In the genomic region with DNA sequence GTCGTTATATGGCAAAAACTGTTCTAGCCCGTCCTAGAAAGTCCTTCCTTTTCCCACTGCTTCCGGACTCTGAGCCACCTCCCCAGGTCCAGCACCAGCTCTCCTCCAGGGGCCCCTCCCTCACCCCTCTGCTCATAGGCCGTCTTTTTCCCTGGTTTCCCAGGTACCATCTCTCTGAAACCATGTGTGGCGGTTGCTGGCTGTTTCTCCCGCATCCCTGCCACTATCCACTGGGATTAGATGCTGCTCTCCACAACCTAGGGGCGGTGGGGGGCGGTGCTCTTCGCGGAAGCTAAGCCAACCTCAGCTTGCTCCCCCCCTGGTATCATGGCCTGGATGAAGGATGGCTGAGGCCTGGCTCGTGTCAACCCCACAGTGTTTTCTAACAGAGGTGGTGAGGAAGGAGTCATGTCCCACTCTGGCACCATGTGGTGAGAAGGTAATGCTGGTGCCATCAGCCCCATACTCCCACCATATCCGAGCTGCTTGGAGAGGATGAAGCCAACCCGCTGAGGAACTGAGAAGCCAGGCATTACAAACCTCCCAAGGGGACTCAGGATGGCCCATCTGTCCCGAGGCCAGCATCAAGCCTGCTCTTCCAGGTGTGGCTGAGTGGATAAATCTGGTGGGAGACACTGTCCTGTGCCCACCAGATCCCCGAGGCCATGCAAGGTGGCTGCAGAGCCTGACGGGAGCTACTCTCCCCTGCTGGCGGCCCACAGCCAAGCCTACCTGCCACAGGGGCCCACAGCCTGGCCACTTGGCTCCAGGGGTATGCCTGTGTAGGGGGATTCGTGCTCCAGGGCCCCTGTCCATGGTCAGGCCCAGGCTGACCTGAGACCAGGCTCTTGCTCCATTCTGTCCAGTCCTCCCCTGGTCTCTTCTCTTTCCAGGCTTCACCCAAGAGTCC, we compare ENCODE assay signal across 30 cellular contexts. TPM values are rescaled to one million over a fixed set of nuclear protein-coding genes. Genes with fewer than 3 reads are reported as not detected.
DNase-seq lines count a peak whose midpoint lies in the region; ATAC-seq and TF ChIP-seq lines count a peak whose summit lies in the region.
"Had no signal": no experiment of that assay in that cellular context is flagged by ENCODE, and none has a peak within 500 bp of the region (broad histone marks: within the 10 kb centered on the region; RNA-seq: fewer than 3 reads in every experiment).

No MANE protein-coding gene starts in this region.

- peaks cover 0 to 7% (median 6%) of the 10 kb centered on the region in 3 donors for H3K27me3 Mint-ChIP-seq in CD14-positive monocyte (ENCODE audit: low read depth in 3 of 3)
- no peaks in the 10 kb centered on the region for H3K27me3 Mint-ChIP-seq in activated CD4-positive, alpha-beta memory T cell treated with anti-CD3 and anti-CD28 coated beads, Interleukin-2, amount 10 ng/mL, durations not matched to agents 7 days and 5 days
- no peaks in the 10 kb centered on the region for H3K27me3 Mint-ChIP-seq in T-helper 2 cell treated with Interferon-gamma antibody and Interleukin-4, amounts not matched to agents 5 μg/mL and 100 μg/mL, for 36 hours (ENCODE audit: low read depth)
- H3K27me3 Mint-ChIP-seq in naive thymus-derived CD4-positive, alpha-beta T cell = no peaks in the 10 kb centered on the region
- H3K27me3 Mint-ChIP-seq: activated CD4-positive, alpha-beta T cell treated with anti-CD3 and anti-CD28 coated beads, Interleukin-2, amount 10 ng/mL, durations not matched to agents 7 days and 5 days; B cell; CD8-positive, alpha-beta memory T cell; stimulated activated memory B cell treated with anti-CD40 and anti-IgM and Interleukin-4, amounts not matched to agents 10 μg/mL and 1 μg/mL and 100 μg/mL, for 72 hours had no signal

- intact Hi-C loops in CD14-positive monocyte (cut with micrococcal nuclease) (no loop called here), gastrocnemius medialis (cut with DNase I; ENCODE audit: low total_unique reads) (no loop called here)
- intact Hi-C loops in naive thymus-derived CD4-positive, alpha-beta T cell (cut with micrococcal nuclease) = no loop called here

- in situ Hi-C loops in gastrocnemius medialis (cut with MboI; ENCODE audit: low sequenced_read_pairs in 4 of 4) = no loop called here

- H3K27me3 ChIP-seq in gastrocnemius medialis = no peaks in the 10 kb centered on the region
- H3K27me3 ChIP-seq in naive thymus-derived CD4-positive, alpha-beta T cell (ENCODE audit: control insufficient read depth in 2 of 2, insufficient read depth in 2 of 2, low read length in 2 of 2) = no peaks in the 10 kb centered on the region
- H3K27me3 ChIP-seq: esophagus muscularis mucosa, foreskin keratinocyte, left lung, pancreas, right atrium auricular region had no signal

- no peaks in the 10 kb centered on the region for H3K36me3 Mint-ChIP-seq in CD14-positive monocyte
- no peaks in the 10 kb centered on the region for H3K36me3 Mint-ChIP-seq in activated CD4-positive, alpha-beta memory T cell treated with anti-CD3 and anti-CD28 coated beads, Interleukin-2, amount 10 ng/mL, durations not matched to agents 7 days and 5 days (ENCODE audit: low read depth)
- H3K36me3 Mint-ChIP-seq in T-helper 2 cell treated with Interferon-gamma antibody and Interleukin-4, amounts not matched to agents 5 μg/mL and 100 μg/mL, for 36 hours (ENCODE audit: low read depth) = no peaks in the 10 kb centered on the region
- H3K36me3 Mint-ChIP-seq in naive thymus-derived CD4-positive, alpha-beta T cell = no peaks in the 10 kb centered on the region
- H3K36me3 Mint-ChIP-seq: activated naive CD4-positive, alpha-beta T cell treated with anti-CD3 and anti-CD28 coated beads, Interleukin-2, amount 50 U/mL, for 72 hours; CD8-positive, alpha-beta memory T cell; stimulated activated memory B cell treated with anti-CD40 and anti-IgM and Interleukin-4, amounts not matched to agents 10 μg/mL and 1 μg/mL and 100 μg/mL, for 72 hours had no signal

- no peak for ATAC-seq in gastrocnemius medialis
- ATAC-seq in naive thymus-derived CD4-positive, alpha-beta T cell = no peak
- ATAC-seq: activated naive CD4-positive, alpha-beta T cell treated with anti-CD3 and anti-CD28 coated beads, Interleukin-2, amount 50 U/mL, for 72 hours; foreskin keratinocyte; left lung; pancreas; PC-3; stimulated activated memory B cell treated with anti-CD40 and anti-IgM and Interleukin-4, amounts not matched to agents 10 μg/mL and 1 μg/mL and 100 μg/mL, for 72 hours had no signal

- no peak for TF ChIP-seq CTCF in CD14-positive monocyte (IDR thresholded peaks at IDR 0.05)
- TF ChIP-seq CTCF in gastrocnemius medialis (IDR thresholded peaks at IDR 0.05 in 4 of 5, conservative IDR thresholded peaks at IDR 0.05 in 1 of 5) = no peak

- CTCF ChIA-PET in activated CD4-positive, alpha-beta memory T cell treated with anti-CD3 and anti-CD28 coated beads, Interleukin-2, amount 10 ng/mL, durations not matched to agents 7 days and 5 days (lab: Charles Lee) = no interaction called here
- CTCF ChIA-PET in naive thymus-derived CD4-positive, alpha-beta T cell (lab: Charles Lee) = no interaction called here

- H3K4me1 ChIP-seq in gastrocnemius medialis = no peaks in the 10 kb centered on the region
- H3K4me1 ChIP-seq in naive thymus-derived CD4-positive, alpha-beta T cell (ENCODE audit: control insufficient read depth in 2 of 2, insufficient read depth in 2 of 2, low read length in 2 of 2) = no peaks in the 10 kb centered on the region
- H3K4me1 ChIP-seq: esophagus muscularis mucosa, foreskin keratinocyte, left lung, pancreas, right atrium auricular region had no signal

- no peaks in the 10 kb centered on the region for H3K9me3 Mint-ChIP-seq in CD14-positive monocyte
- H3K9me3 Mint-ChIP-seq in activated CD4-positive, alpha-beta memory T cell treated with anti-CD3 and anti-CD28 coated beads, Interleukin-2, amount 10 ng/mL, durations not matched to agents 7 days and 5 days = no peaks in the 10 kb centered on the region
- no peaks in the 10 kb centered on the region for H3K9me3 Mint-ChIP-seq in T-helper 2 cell treated with Interferon-gamma antibody and Interleukin-4, amounts not matched to agents 5 μg/mL and 100 μg/mL, for 36 hours
- no peaks in the 10 kb centered on the region for H3K9me3 Mint-ChIP-seq in naive thymus-derived CD4-positive, alpha-beta T cell
- H3K9me3 Mint-ChIP-seq: activated CD4-positive, alpha-beta T cell treated with anti-CD3 and anti-CD28 coated beads, Interleukin-2, amount 10 ng/mL, durations not matched to agents 7 days and 5 days; activated naive CD4-positive, alpha-beta T cell treated with anti-CD3 and anti-CD28 coated beads, Interleukin-2, amount 50 U/mL, for 72 hours; CD8-positive, alpha-beta memory T cell; HFFc6; stimulated activated memory B cell treated with anti-CD40 and anti-IgM and Interleukin-4, amounts not matched to agents 10 μg/mL and 1 μg/mL and 100 μg/mL, for 72 hours had no signal

- peaks cover 0 to 20% of the 10 kb centered on the region in 2 donors for H3K36me3 ChIP-seq in gastrocnemius medialis
- H3K36me3 ChIP-seq in naive thymus-derived CD4-positive, alpha-beta T cell (ENCODE audit: control insufficient read depth in 2 of 3, insufficient read depth in 3 of 3, low read length in 3 of 3) = no peaks in the 10 kb centered on the region
- H3K36me3 ChIP-seq: left lung, right atrium auricular region, WERI-Rb-1 had no signal

- H3K27ac ChIP-seq in gastrocnemius medialis = no peak overlapping the region
- no peak overlapping the region for H3K27ac ChIP-seq in naive thymus-derived CD4-positive, alpha-beta T cell (ENCODE audit: low read depth, low read length)
- H3K27ac ChIP-seq: esophagus muscularis mucosa, foreskin keratinocyte, GM23248, KMS-11, left lung, pancreas, right atrium auricular region, WERI-Rb-1 had no signal

- no peak for TF ChIP-seq POLR2A in gastrocnemius medialis (IDR thresholded peaks at IDR 0.05)

- POLR2A ChIA-PET in activated CD4-positive, alpha-beta memory T cell treated with anti-CD3 and anti-CD28 coated beads, Interleukin-2, amount 10 ng/mL, durations not matched to agents 7 days and 5 days (lab: Charles Lee) = no interaction called here
- POLR2A ChIA-PET in naive thymus-derived CD4-positive, alpha-beta T cell (lab: Charles Lee) = no interaction called here

- no peaks in the 10 kb centered on the region for H3K9me3 ChIP-seq in gastrocnemius medialis
- no peaks in the 10 kb centered on the region for H3K9me3 ChIP-seq in naive thymus-derived CD4-positive, alpha-beta T cell (ENCODE audit: control insufficient read depth in 2 of 3, low read length in 3 of 3)
- H3K9me3 ChIP-seq: esophagus muscularis mucosa, left lung, pancreas, right atrium auricular region had no signal

- DNase-seq in CD14-positive monocyte (ENCODE audit: low spot score) (peak; percentile 19), mesenteric fat pad (ENCODE audit: low spot score) (peak; percentile 60), gastrocnemius medialis (peak; percentile 1 to 8), NCI-H2227 treated with DMSO at 0.1 percent for 48 hours (lab: John Stamatoyannopoulos, UW) (no peak), NCI-H1105 (lab: John Stamatoyannopoulos, UW) (no peak)
- DNase-seq in activated CD4-positive, alpha-beta memory T cell treated with anti-CD3 and anti-CD28 coated beads, Interleukin-2, amount 10 ng/mL, durations not matched to agents 7 days and 5 days = peak; percentile 9
- DNase-seq in T-helper 2 cell treated with Interferon-gamma antibody and Interleukin-4, amounts not matched to agents 5 μg/mL and 100 μg/mL, for 36 hours (ENCODE audit: low spot score) = no peak
- no peak for DNase-seq in naive thymus-derived CD4-positive, alpha-beta T cell
- DNase-seq: activated CD4-positive, alpha-beta T cell treated with anti-CD3 and anti-CD28 coated beads, Interleukin-2, amount 10 ng/mL, durations not matched to agents 7 days and 5 days; cortex of kidney; DMS 273 treated with DMSO at 0.1 percent for 48 hours; foreskin keratinocyte; GM23248; HFFc6; NCI-H1436 treated with DMSO at 0.1 percent for 48 hours; NCI-H510A treated with DMSO at 0.1 percent for 48 hours; NK-92 treated with Interleukin-12 subunit alpha and Interleukin-12 subunit beta, amount 100 ng/mL, for 24 hours; PC-3; SHP77; stimulated activated CD4-positive, alpha-beta T cell treated with anti-CD3 and anti-CD28 coated beads, Interleukin-4, amount 100 ng/mL, for 4 hours; WERI-Rb-1 had no signal

- no peak overlapping the region for H3K4me3 Mint-ChIP-seq in CD14-positive monocyte
- H3K4me3 Mint-ChIP-seq in activated CD4-positive, alpha-beta memory T cell treated with anti-CD3 and anti-CD28 coated beads, Interleukin-2, amount 10 ng/mL, durations not matched to agents 7 days and 5 days = no peak overlapping the region
- no peak overlapping the region for H3K4me3 Mint-ChIP-seq in T-helper 2 cell treated with Interferon-gamma antibody and Interleukin-4, amounts not matched to agents 5 μg/mL and 100 μg/mL, for 36 hours
- H3K4me3 Mint-ChIP-seq in naive thymus-derived CD4-positive, alpha-beta T cell = no peak overlapping the region
- H3K4me3 Mint-ChIP-seq: activated CD4-positive, alpha-beta T cell treated with anti-CD3 and anti-CD28 coated beads, Interleukin-2, amount 10 ng/mL, durations not matched to agents 7 days and 5 days; B cell; CD8-positive, alpha-beta memory T cell; HFFc6; stimulated activated memory B cell treated with anti-CD40 and anti-IgM and Interleukin-4, amounts not matched to agents 10 μg/mL and 1 μg/mL and 100 μg/mL, for 72 hours had no signal

- no peak overlapping the region for H3K27ac Mint-ChIP-seq in CD14-positive monocyte
- no peak overlapping the region for H3K27ac Mint-ChIP-seq in activated CD4-positive, alpha-beta memory T cell treated with anti-CD3 and anti-CD28 coated beads, Interleukin-2, amount 10 ng/mL, durations not matched to agents 7 days and 5 days
- H3K27ac Mint-ChIP-seq in T-helper 2 cell treated with Interferon-gamma antibody and Interleukin-4, amounts not matched to agents 5 μg/mL and 100 μg/mL, for 36 hours = no peak overlapping the region
- H3K27ac Mint-ChIP-seq in naive thymus-derived CD4-positive, alpha-beta T cell = no peak overlapping the region
- H3K27ac Mint-ChIP-seq: activated CD4-positive, alpha-beta T cell treated with anti-CD3 and anti-CD28 coated beads, Interleukin-2, amount 10 ng/mL, durations not matched to agents 7 days and 5 days; activated naive CD4-positive, alpha-beta T cell treated with anti-CD3 and anti-CD28 coated beads, Interleukin-2, amount 50 U/mL, for 72 hours; B cell; HFFc6; stimulated activated memory B cell treated with anti-CD40 and anti-IgM and Interleukin-4, amounts not matched to agents 10 μg/mL and 1 μg/mL and 100 μg/mL, for 72 hours had no signal

- H3K4me1 Mint-ChIP-seq in CD14-positive monocyte = no peaks in the 10 kb centered on the region
- no peaks in the 10 kb centered on the region for H3K4me1 Mint-ChIP-seq in activated CD4-positive, alpha-beta memory T cell treated with anti-CD3 and anti-CD28 coated beads, Interleukin-2, amount 10 ng/mL, durations not matched to agents 7 days and 5 days
- no peaks in the 10 kb centered on the region for H3K4me1 Mint-ChIP-seq in T-helper 2 cell treated with Interferon-gamma antibody and Interleukin-4, amounts not matched to agents 5 μg/mL and 100 μg/mL, for 36 hours (ENCODE audit: low read depth)
- H3K4me1 Mint-ChIP-seq in naive thymus-derived CD4-positive, alpha-beta T cell = no peaks in the 10 kb centered on the region
- H3K4me1 Mint-ChIP-seq: activated CD4-positive, alpha-beta T cell treated with anti-CD3 and anti-CD28 coated beads, Interleukin-2, amount 10 ng/mL, durations not matched to agents 7 days and 5 days; B cell; CD8-positive, alpha-beta memory T cell; stimulated activated memory B cell treated with anti-CD40 and anti-IgM and Interleukin-4, amounts not matched to agents 10 μg/mL and 1 μg/mL and 100 μg/mL, for 72 hours had no signal

- no peak overlapping the region for H3K4me3 ChIP-seq in gastrocnemius medialis
- H3K4me3 ChIP-seq in naive thymus-derived CD4-positive, alpha-beta T cell (ENCODE audit: low read length) = no peak overlapping the region
- H3K4me3 ChIP-seq: esophagus muscularis mucosa, GM23248, left lung, pancreas, right atrium auricular region had no signal

RNA-seq across cellular contexts. Expression of gene SLC41A3, which starts 27.9 kb away (rescaled TPM):
- 10 to 100 TPM in 1 of 2 donors, 1 to 10 TPM in 1; 2.8 to 13.6 TPM for polyA plus RNA-seq in CD14-positive monocyte
- 10 to 100 TPM; 25.6 to 30.0 TPM for total RNA-seq in activated CD4-positive, alpha-beta memory T cell treated with anti-CD3 and anti-CD28 coated beads, Interleukin-2, amount 10 ng/mL, durations not matched to agents 7 days and 5 days
- total RNA-seq in mesenteric fat pad (35.7 TPM), gastrocnemius medialis (10 to 100 TPM; 43.1 to 76.2 (median 56.7) TPM)
- 10 to 100 TPM; 24.1 to 33.6 (median 29.6) TPM for total RNA-seq in naive thymus-derived CD4-positive, alpha-beta T cell
- 10 to 100 TPM; 26.5 to 31.2 TPM for polyA plus RNA-seq in naive thymus-derived CD4-positive, alpha-beta T cell

Comparison
In these comparisons a context has a peak if more than half of its experiments do, and no peak if none do; other contexts are left out.
1. DNase-seq: peak in CD14-positive monocyte (single experiment), activated CD4-positive, alpha-beta memory T cell treated with anti-CD3 and anti-CD28 coated beads, Interleukin-2, amount 10 ng/mL, durations not matched to agents 7 days and 5 days (single experiment), mesenteric fat pad (single experiment) and gastrocnemius medialis (2 of 2); none in NCI-H2227 treated with DMSO at 0.1 percent for 48 hours (single experiment), NCI-H1105 (single experiment), T-helper 2 cell treated with Interferon-gamma antibody and Interleukin-4, amounts not matched to agents 5 μg/mL and 100 μg/mL, for 36 hours (single experiment) and naive thymus-derived CD4-positive, alpha-beta T cell (0 of 9).